Comparison of ENCODE assay signal across 37 cellular contexts in genomic region chr11:593347-593746, GRCh38. TPM values are rescaled to one million over a fixed set of nuclear protein-coding genes. Genes with fewer than 3 reads are reported as not detected.
"Had no signal": no experiment of that assay in that cellular context is flagged by ENCODE, and none has a peak within 500 bp of the region (broad histone marks: within the 10 kb centered on the region; RNA-seq: fewer than 3 reads in every experiment).

No MANE protein-coding gene starts in this region.

- H3K27ac Mint-ChIP-seq: activated CD4-positive, alpha-beta memory T cell treated with anti-CD3 and anti-CD28 coated beads, Interleukin-2, amount 10 ng/mL, durations not matched to agents 7 days and 5 days; activated CD4-positive, alpha-beta T cell treated with anti-CD3 and anti-CD28 coated beads, Interleukin-2, amount 10 ng/mL, durations not matched to agents 7 days and 5 days; activated naive CD4-positive, alpha-beta T cell treated with anti-CD3 and anti-CD28 coated beads, Interleukin-2, amount 50 U/mL, for 24 hours; activated naive CD8-positive, alpha-beta T cell treated with anti-CD3 and anti-CD28 coated beads for 36 hours; activated naive CD8-positive, alpha-beta T cell treated with anti-CD3 and anti-CD28 coated beads, Interleukin-2, amount 50 U/mL, for 24 hours; activated T-helper 1 cell treated with anti-CD3 and anti-CD28 coated beads, Interleukin-12 subunit alpha, Interleukin-12 subunit beta, Interleukin-2, Interleukin-4 antibody, amounts not matched to agents 30 ng/mL and 10 ng/mL and 1 ng/mL, durations not matched to agents 14 hours and 24 hours and 36 hours; activated T-helper 2 cell treated with anti-CD3 and anti-CD28 coated beads, Interferon-gamma antibody, Interleukin-2, Interleukin-4, amounts not matched to agents 10 μg/mL and 5 μg/mL and 100 μg/mL, durations not matched to agents 14 hours and 24 hours and 36 hours had no signal

- H3K4me1 ChIP-seq: body of pancreas, esophagus squamous epithelium, gastroesophageal sphincter had no signal

- H3K4me1 Mint-ChIP-seq: WTC11 had no signal

- H3K27me3 Mint-ChIP-seq: activated CD4-positive, alpha-beta memory T cell treated with anti-CD3 and anti-CD28 coated beads, Interleukin-2, amount 10 ng/mL, durations not matched to agents 7 days and 5 days; activated CD4-positive, alpha-beta T cell treated with anti-CD3 and anti-CD28 coated beads, Interleukin-2, amount 10 ng/mL, durations not matched to agents 7 days and 5 days; activated naive CD4-positive, alpha-beta T cell treated with anti-CD3 and anti-CD28 coated beads, Interleukin-2, amount 50 U/mL, for 24 hours; activated naive CD8-positive, alpha-beta T cell treated with anti-CD3 and anti-CD28 coated beads for 36 hours; activated naive CD8-positive, alpha-beta T cell treated with anti-CD3 and anti-CD28 coated beads, Interleukin-2, amount 50 U/mL, for 24 hours; effector memory CD8-positive, alpha-beta T cell had no signal

- H3K4me3 ChIP-seq: adrenal gland, body of pancreas, esophagus squamous epithelium, gastroesophageal sphincter had no signal

- H3K9me3 ChIP-seq: adrenal gland, body of pancreas, esophagus squamous epithelium, gastroesophageal sphincter had no signal

- H3K4me3 Mint-ChIP-seq: activated CD4-positive, alpha-beta memory T cell treated with anti-CD3 and anti-CD28 coated beads, Interleukin-2, amount 10 ng/mL, durations not matched to agents 7 days and 5 days; activated CD4-positive, alpha-beta T cell treated with anti-CD3 and anti-CD28 coated beads, Interleukin-2, amount 10 ng/mL, durations not matched to agents 7 days and 5 days; activated naive CD4-positive, alpha-beta T cell treated with anti-CD3 and anti-CD28 coated beads for 36 hours; activated naive CD4-positive, alpha-beta T cell treated with anti-CD3 and anti-CD28 coated beads, Interleukin-2, amount 50 U/mL, for 24 hours; activated naive CD8-positive, alpha-beta T cell treated with anti-CD3 and anti-CD28 coated beads for 36 hours; activated naive CD8-positive, alpha-beta T cell treated with anti-CD3 and anti-CD28 coated beads, Interleukin-2, amount 50 U/mL, for 24 hours; activated T-helper 1 cell treated with anti-CD3 and anti-CD28 coated beads, Interleukin-12 subunit alpha, Interleukin-12 subunit beta, Interleukin-2, Interleukin-4 antibody, amounts not matched to agents 30 ng/mL and 10 ng/mL and 1 ng/mL, durations not matched to agents 14 hours and 24 hours and 36 hours; effector memory CD8-positive, alpha-beta T cell; WTC11 had no signal

- H3K9me3 Mint-ChIP-seq: activated CD4-positive, alpha-beta memory T cell treated with anti-CD3 and anti-CD28 coated beads, Interleukin-2, amount 10 ng/mL, durations not matched to agents 7 days and 5 days; activated CD4-positive, alpha-beta T cell treated with anti-CD3 and anti-CD28 coated beads, Interleukin-2, amount 10 ng/mL, durations not matched to agents 7 days and 5 days; activated naive CD4-positive, alpha-beta T cell treated with anti-CD3 and anti-CD28 coated beads for 36 hours; activated naive CD4-positive, alpha-beta T cell treated with anti-CD3 and anti-CD28 coated beads, Interleukin-2, amount 50 U/mL, for 24 hours; activated naive CD8-positive, alpha-beta T cell treated with anti-CD3 and anti-CD28 coated beads for 36 hours; activated naive CD8-positive, alpha-beta T cell treated with anti-CD3 and anti-CD28 coated beads, Interleukin-2, amount 50 U/mL, for 24 hours; activated T-helper 1 cell treated with anti-CD3 and anti-CD28 coated beads, Interleukin-12 subunit alpha, Interleukin-12 subunit beta, Interleukin-2, Interleukin-4 antibody, amounts not matched to agents 30 ng/mL and 10 ng/mL and 1 ng/mL, durations not matched to agents 14 hours and 24 hours and 36 hours; activated T-helper 2 cell treated with anti-CD3 and anti-CD28 coated beads, Interferon-gamma antibody, Interleukin-2, Interleukin-4, amounts not matched to agents 10 μg/mL and 5 μg/mL and 100 μg/mL, durations not matched to agents 14 hours and 24 hours and 36 hours; effector memory CD8-positive, alpha-beta T cell; WTC11 had no signal

- H3K27ac ChIP-seq: adrenal gland, body of pancreas, epithelial cell of prostate, esophagus squamous epithelium, gastroesophageal sphincter, VCaP had no signal

- H3K27me3 ChIP-seq: adrenal gland, body of pancreas, esophagus squamous epithelium, gastroesophageal sphincter had no signal

- DNase-seq: activated CD4-positive, alpha-beta memory T cell treated with anti-CD3 and anti-CD28 coated beads, Interleukin-2, amount 10 ng/mL, durations not matched to agents 7 days and 5 days; activated CD4-positive, alpha-beta T cell treated with anti-CD3 and anti-CD28 coated beads for 1 hour; activated CD4-positive, alpha-beta T cell treated with anti-CD3 and anti-CD28 coated beads for 4 hours; activated CD4-positive, alpha-beta T cell treated with anti-CD3 and anti-CD28 coated beads, Interleukin-2, amount 10 ng/mL, durations not matched to agents 7 days and 5 days; activated CD4-positive, alpha-beta T cell treated with anti-CD3 and anti-CD28 coated beads, Interleukin-2, amount 50 U/mL, for 4 hours; activated CD8-positive, alpha-beta memory T cell treated with anti-CD3 and anti-CD28 coated beads, Interleukin-2, amount 50 U/mL, for 4 hours; activated effector memory CD4-positive, alpha-beta T cell treated with anti-CD3 and anti-CD28 coated beads, Interleukin-2, amount 50 U/mL, for 16 hours; activated naive CD4-positive, alpha-beta T cell treated with anti-CD3 and anti-CD28 coated beads for 36 hours; activated naive CD8-positive, alpha-beta T cell treated with anti-CD3 and anti-CD28 coated beads for 36 hours; activated naive CD8-positive, alpha-beta T cell treated with anti-CD3 and anti-CD28 coated beads, Interleukin-2, amount 50 U/mL, for 24 hours; activated T-cell treated with anti-CD3 and anti-CD28 coated beads, Interleukin-2, amount 50 U/mL, for 1 hour; activated T-cell treated with anti-CD3 and anti-CD28 coated beads, Interleukin-2, amount 50 U/mL, for 48 hours; adrenal gland; amygdala; aorta; body of pancreas; caudate nucleus; cortex of kidney; dermis blood vessel endothelial cell; effector CD4-positive, alpha-beta T cell; effector memory CD8-positive, alpha-beta T cell; esophagus squamous epithelium; foreskin melanocyte; T-helper 1 cell; T-helper 2 cell had no signal

- ATAC-seq: activated naive CD8-positive, alpha-beta T cell treated with anti-CD3 and anti-CD28 coated beads, Interleukin-2, amount 50 U/mL, for 24 hours; body of pancreas; effector memory CD8-positive, alpha-beta T cell; gastroesophageal sphincter; WTC11 had no signal

RNA-seq across cellular contexts. Expression of gene CDHR5, which starts 31.4 kb away (rescaled TPM):
- total RNA-seq: activated CD4-positive, alpha-beta memory T cell treated with anti-CD3 and anti-CD28 coated beads, Interleukin-2, amount 10 ng/mL, durations not matched to agents 7 days and 5 days; activated CD4-positive, alpha-beta T cell treated with anti-CD3 and anti-CD28 coated beads, Interleukin-2, amount 10 ng/mL, durations not matched to agents 7 days and 5 days; activated naive CD4-positive, alpha-beta T cell treated with anti-CD3 and anti-CD28 coated beads for 36 hours; activated naive CD8-positive, alpha-beta T cell treated with anti-CD3 and anti-CD28 coated beads for 36 hours; activated T-helper 1 cell treated with anti-CD3 and anti-CD28 coated beads, Interleukin-12 subunit alpha, Interleukin-12 subunit beta, Interleukin-2, Interleukin-4 antibody, amounts not matched to agents 30 ng/mL and 10 ng/mL and 1 ng/mL, durations not matched to agents 14 hours and 24 hours and 36 hours; activated T-helper 2 cell treated with anti-CD3 and anti-CD28 coated beads, Interferon-gamma antibody, Interleukin-2, Interleukin-4, amounts not matched to agents 10 μg/mL and 5 μg/mL and 100 μg/mL, durations not matched to agents 14 hours and 24 hours and 36 hours; aorta; chondrocyte; dermis blood vessel endothelial cell; endothelial cell of umbilical vein; esophagus squamous epithelium; fibroblast of lung; fibroblast of villous mesenchyme; gastroesophageal sphincter; glomerular endothelial cell had no signal
- polyA plus RNA-seq: endothelial cell of umbilical vein, fibroblast of lung had no signal
